ENCODE assay signal across 17 cellular contexts in the genomic region with DNA sequence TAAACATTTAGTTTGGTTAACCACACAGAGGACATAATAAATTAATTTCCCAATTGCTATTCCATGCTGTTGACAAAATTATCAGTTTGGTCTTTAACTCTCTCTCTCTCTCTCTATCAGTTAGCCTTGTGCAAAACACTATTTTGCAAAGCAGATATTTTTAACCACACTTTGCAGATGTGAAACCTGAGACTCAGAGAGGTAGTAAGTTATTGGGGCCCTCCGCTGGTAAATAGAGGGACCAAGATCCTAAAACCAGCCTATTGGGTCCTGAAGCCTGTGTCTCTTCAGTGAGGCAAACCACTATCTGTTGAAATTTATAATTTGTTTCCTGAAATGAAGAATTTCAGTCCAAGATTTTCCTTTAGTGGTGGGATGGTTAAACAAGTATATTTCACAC.
DNase-seq lines count a peak whose midpoint lies in the region; ATAC-seq and TF ChIP-seq lines count a peak whose summit lies in the region.
"Had no signal": no experiment of that assay in that cellular context is flagged by ENCODE, and none has a peak within 500 bp of the region (broad histone marks: within the 10 kb centered on the region; RNA-seq: fewer than 3 reads in every experiment).

No MANE protein-coding gene starts in this region.

- ATAC-seq in GM19351 (IDR thresholded peaks at IDR 0.05; ENCODE audit: unreplicated experiment) (peak; percentile 96), HG02884 (IDR thresholded peaks at IDR 0.05; ENCODE audit: unreplicated experiment) (peak; percentile 93), natural killer cell (no peak)
- ATAC-seq: activated CD8-positive, alpha-beta T cell treated with anti-CD3 and anti-CD28 coated beads for 36 hours; left colon; PC-3; SK-N-SH treated with all-trans-retinoic acid at 6 μM for 48 hours had no signal

- in situ Hi-C loops in GM13976 (cut with MboI; ENCODE audit: low sequenced_read_pairs, unreplicated experiment), result no loop called here

- DNase-seq in GM13976 (ENCODE audit: low spot score) (peak; percentile 31), MV-4-11 (lab: John Stamatoyannopoulos, UW) (peak; percentile 44), NCI-H187 treated with DMSO at 0.1 percent for 48 hours (lab: John Stamatoyannopoulos, UW) (no peak), RWPE1 (ENCODE audit: low spot score) (no peak), natural killer cell (no peak)
- no peak for DNase-seq in stimulated activated CD4-positive, alpha-beta T cell treated with anti-CD3 and anti-CD28 coated beads, Interleukin-12 subunit alpha, Interleukin-12 subunit beta, amount 100 ng/mL, for 4 hours
- DNase-seq: activated CD8-positive, alpha-beta T cell treated with anti-CD3 and anti-CD28 coated beads for 36 hours; caudate nucleus; KBM-7; left colon; midbrain; NCI-H1417 treated with DMSO at 0.1 percent for 48 hours had no signal

- CTCF ChIA-PET in RWPE1 (lab: Yijun Ruan, JAX), result interaction anchor here (0.7 kb wide), 2 partner anchors 193 to 266 kb away, joined by 3 read pairs; no protein-coding TSS in a partner anchor

- H3K4me1 Mint-ChIP-seq in natural killer cell, result no peaks in the 10 kb centered on the region

- no peaks in the 10 kb centered on the region for H3K9me3 Mint-ChIP-seq in natural killer cell
- H3K9me3 Mint-ChIP-seq: activated CD8-positive, alpha-beta T cell treated with anti-CD3 and anti-CD28 coated beads for 36 hours had no signal

- peaks cover 6 to 16% of the 10 kb centered on the region in 2 donors for H3K27me3 Mint-ChIP-seq in natural killer cell (ENCODE audit: low read depth in 2 of 2)

- H3K36me3 Mint-ChIP-seq in natural killer cell, result no peaks in the 10 kb centered on the region

- intact Hi-C loops in natural killer cell (cut with micrococcal nuclease), result no loop called here

- H3K4me3 Mint-ChIP-seq in natural killer cell, result no peak overlapping the region
- H3K4me3 Mint-ChIP-seq: activated CD8-positive, alpha-beta T cell treated with anti-CD3 and anti-CD28 coated beads for 36 hours had no signal

- no peak overlapping the region for H3K27ac Mint-ChIP-seq in natural killer cell
- H3K27ac Mint-ChIP-seq: activated CD8-positive, alpha-beta T cell treated with anti-CD3 and anti-CD28 coated beads for 36 hours had no signal

- no peak overlapping the region for H3K27ac ChIP-seq in RWPE1
- H3K27ac ChIP-seq: neutrophil had no signal

- POLR2A ChIA-PET in RWPE1 (lab: Yijun Ruan, JAX; ENCODE audit: low non-redundant PET), result no interaction called here

- TF ChIP-seq CTCF in GM13976 (IDR thresholded peaks at IDR 0.05; ENCODE audit: borderline replicate concordance, control extremely low read depth, extremely low read depth, insufficient read depth, missing control alignments), result peak; percentile 3
- no peak for TF ChIP-seq CTCF in RWPE1 (conservative IDR thresholded peaks at IDR 0.05; ENCODE audit: low read depth)
- no peak for TF ChIP-seq CTCF in natural killer cell (IDR thresholded peaks at IDR 0.05)

Comparison
In these comparisons a context has a peak if more than half of its experiments do, and no peak if none do; other contexts are left out.
1. DNase-seq: peak in GM13976 (single experiment) and MV-4-11 (single experiment); none in NCI-H187 treated with DMSO at 0.1 percent for 48 hours (single experiment), RWPE1 (single experiment), stimulated activated CD4-positive, alpha-beta T cell treated with anti-CD3 and anti-CD28 coated beads, Interleukin-12 subunit alpha, Interleukin-12 subunit beta, amount 100 ng/mL, for 4 hours (single experiment) and natural killer cell (single experiment).
2. ATAC-seq: peak in GM19351 (single experiment) and HG02884 (single experiment); none in natural killer cell (0 of 3).